In genomic region chr11:65653229-65654225, GRCh38 we compare ENCODE assay signal across 1 cellular context.
TF ChIP-seq lines count a peak whose summit lies in the region.

No MANE protein-coding gene starts in this region.

TF ChIP-seq in HepG2, 621 proteins besides CTCF, POLR2A, EP300 and RAD21 (continued from another document and continues in another):
- TF ChIP-seq SETDB1 (CRISPR knock-in tag; IDR thresholded peaks at IDR 0.05; ENCODE audit: borderline replicate concordance) (no peak), ZBTB7B (CRISPR knock-in tag; IDR thresholded peaks at IDR 0.05) (no peak; the same call in 1 of the 2 replicates), NR2F6 (IDR thresholded peaks at IDR 0.05) (peak; percentile 9; the same call in 1 of the 2 replicates), NR2F6 (CRISPR knock-in tag; IDR thresholded peaks at IDR 0.05) (no peak), CCAR2 (optimal IDR thresholded peaks at IDR 0.05; ENCODE audit: low read depth, low read length) (no peak), SNAPC2 (CRISPR knock-in tag; IDR thresholded peaks at IDR 0.05) (no peak), CEBPZ (IDR thresholded peaks at IDR 0.05; ENCODE audit: low read length) (no peak), ZNF484 (CRISPR knock-in tag; IDR thresholded peaks at IDR 0.05; ENCODE audit: borderline replicate concordance, low read depth) (no peak), ZBTB1 (CRISPR knock-in tag; IDR thresholded peaks at IDR 0.05; ENCODE audit: borderline replicate concordance) (no peak), SMAD9 (CRISPR knock-in tag; IDR thresholded peaks at IDR 0.05) (no peak), ZNF557 (CRISPR knock-in tag; IDR thresholded peaks at IDR 0.05) (no peak), ZNF496 (CRISPR knock-in tag; IDR thresholded peaks at IDR 0.05; ENCODE audit: insufficient replicate concordance) (no peak), AHDC1 (CRISPR knock-in tag; IDR thresholded peaks at IDR 0.05; ENCODE audit: borderline replicate concordance) (no peak), BCLAF1 (IDR thresholded peaks at IDR 0.05) (no peak), ZGPAT (CRISPR knock-in tag; IDR thresholded peaks at IDR 0.05) (no peak; the same call in 1 of the 2 replicates), KLF12 (CRISPR knock-in tag; IDR thresholded peaks at IDR 0.05; ENCODE audit: borderline replicate concordance) (no peak; the same call in 1 of the 2 replicates), TFDP1 (CRISPR knock-in tag; IDR thresholded peaks at IDR 0.05; ENCODE audit: borderline replicate concordance) (no peak), ZNF18 (CRISPR knock-in tag; IDR thresholded peaks at IDR 0.05; ENCODE audit: insufficient replicate concordance) (peak; percentile 64), ZNF790 (CRISPR knock-in tag; IDR thresholded peaks at IDR 0.05; ENCODE audit: borderline replicate concordance) (no peak), ZNF597 (CRISPR knock-in tag; IDR thresholded peaks at IDR 0.05) (no peak), NPAS2 (CRISPR knock-in tag; IDR thresholded peaks at IDR 0.05; ENCODE audit: borderline replicate concordance) (no peak), STAT5B (CRISPR knock-in tag; IDR thresholded peaks at IDR 0.05) (no peak), KLF9 (CRISPR knock-in tag; IDR thresholded peaks at IDR 0.05; ENCODE audit: low read depth) (no peak), ZNF710 (CRISPR knock-in tag; IDR thresholded peaks at IDR 0.05; ENCODE audit: borderline replicate concordance) (no peak), CEBPG (CRISPR knock-in tag; IDR thresholded peaks at IDR 0.05) (no peak), ARNTL (CRISPR knock-in tag; IDR thresholded peaks at IDR 0.05) (no peak), KLF13 (CRISPR knock-in tag; IDR thresholded peaks at IDR 0.05) (no peak), YY1 (IDR thresholded peaks at IDR 0.05; ENCODE audit: insufficient read depth, insufficient replicate concordance, low read depth, low read length) (no peak), SRSF1 (optimal IDR thresholded peaks at IDR 0.05; ENCODE audit: low read depth, low read length) (no peak), CBX2 (IDR thresholded peaks at IDR 0.05; ENCODE audit: low read depth, low read length) (no peak), CBX2 (CRISPR knock-in tag; IDR thresholded peaks at IDR 0.05; ENCODE audit: low read depth) (no peak), ZBTB3 (CRISPR knock-in tag; IDR thresholded peaks at IDR 0.05; ENCODE audit: borderline replicate concordance, low read depth) (no peak), DNMT3B (CRISPR knock-in tag; conservative IDR thresholded peaks at IDR 0.05) (no peak), SKI (IDR thresholded peaks at IDR 0.05; ENCODE audit: partially characterized antibody) (no peak), RELA (CRISPR knock-in tag; IDR thresholded peaks at IDR 0.05) (no peak), GRHL1 (CRISPR knock-in tag; conservative IDR thresholded peaks at IDR 0.05) (no peak), CREM (IDR thresholded peaks at IDR 0.05) (no peak), CREM (CRISPR knock-in tag; IDR thresholded peaks at IDR 0.05) (no peak), JDP2 (CRISPR knock-in tag; IDR thresholded peaks at IDR 0.05; ENCODE audit: borderline replicate concordance) (no peak), POGZ (CRISPR knock-in tag; IDR thresholded peaks at IDR 0.05) (no peak), ZNF782 (CRISPR knock-in tag; IDR thresholded peaks at IDR 0.05; ENCODE audit: borderline replicate concordance) (no peak), U2AF1 (optimal IDR thresholded peaks at IDR 0.05; ENCODE audit: low read depth, low read length) (no peak)
